ENCODE assay signal across 1 cellular context in the genomic region with DNA sequence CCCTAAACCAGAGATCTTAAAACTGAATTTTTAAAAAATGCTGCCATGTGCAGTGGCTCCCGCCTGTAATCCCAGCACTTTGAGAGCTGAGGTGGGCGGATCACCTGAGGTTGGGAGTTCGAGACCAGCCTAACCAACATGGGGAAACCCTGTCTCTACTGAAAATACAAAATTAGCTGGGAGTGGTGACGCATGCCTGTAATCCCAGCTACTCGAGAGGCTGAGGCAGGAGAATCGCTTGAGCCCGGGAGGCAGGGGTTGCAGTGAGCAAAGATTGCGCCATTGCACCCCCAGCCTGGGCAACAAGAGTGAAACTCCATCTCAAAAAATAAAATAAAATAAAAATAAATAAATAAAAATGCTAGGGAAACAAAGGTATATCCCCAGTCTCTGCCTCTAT. TPM values are rescaled to one million over a fixed set of nuclear protein-coding genes. Genes with fewer than 3 reads are reported as not detected.
"Had no signal": no experiment of that assay in that cellular context is flagged by ENCODE, and none has a peak within 500 bp of the region (broad histone marks: within the 10 kb centered on the region; RNA-seq: fewer than 3 reads in every experiment).

No MANE protein-coding gene starts in this region.

RNA-seq across cellular contexts. Expression of a gene that starts 43.6 kb away (rescaled TPM):
- total RNA-seq: natural killer cell had no signal
